ENCODE assay signal across 8 cellular contexts in the genomic region with DNA sequence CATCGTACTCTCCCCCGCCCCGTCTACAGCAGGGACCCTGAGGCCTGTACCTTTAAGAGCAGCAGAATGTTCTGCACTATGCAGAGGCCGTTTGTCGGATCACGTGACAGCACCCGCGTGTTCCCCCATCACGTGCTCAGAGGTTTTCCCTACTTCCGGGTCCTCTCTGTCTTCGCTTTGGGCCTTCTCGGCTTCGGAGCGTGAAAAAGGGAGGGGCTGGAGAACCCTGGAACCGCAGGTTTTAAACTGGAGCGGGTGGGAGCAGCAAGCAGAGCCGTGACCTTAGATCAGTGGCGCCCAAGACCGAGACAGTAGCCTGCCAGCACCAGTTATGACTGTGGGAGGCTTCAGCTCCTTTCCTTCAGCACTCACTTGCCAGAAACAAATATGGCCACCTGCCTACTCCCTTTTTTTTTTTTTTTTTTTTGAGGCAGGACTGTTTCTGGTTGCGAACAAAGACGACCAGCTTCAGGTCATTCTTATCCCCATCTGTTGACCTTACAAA. TPM values are rescaled to one million over a fixed set of nuclear protein-coding genes. Genes with fewer than 3 reads are reported as not detected.
DNase-seq lines count a peak whose midpoint lies in the region; TF ChIP-seq lines count a peak whose summit lies in the region.

Gene CLN3 (minus strand): TSS at position 105 of the 505 bp plus-strand sequence. CDS start 315 bp downstream, outside the sequence.

- H3K4me3 ChIP-seq in SK-N-SH (ENCODE audit: low read depth in 2 of 2, low read length in 1 of 2), result peak within 1 kb of the TSS; percentile 82 to 100

- WGBS in SK-N-SH (ENCODE audit: low lambda C conversion rate), result under 1% methylated on average over 17 of the region's 21 CpGs

- H3K36me3 Mint-ChIP-seq in HFFc6 (ENCODE audit: low read depth), result peaks cover 7% of the 10 kb centered on the region; the same call in 1 of the 2 replicates

- no peaks in the 10 kb centered on the region; a peak in 1 of 4 replicates for H3K4me1 ChIP-seq in SK-N-SH (ENCODE audit: control insufficient read depth in 1 of 2, insufficient read depth in 2 of 2, low read depth in 1 of 2, low read length in 1 of 2)

- H3K27ac ChIP-seq in SK-N-SH (ENCODE audit: low read depth in 2 of 2, low read length in 1 of 2) (peak within 1 kb of the TSS; percentile 95 to 97), substantia nigra (ENCODE audit: low read depth, low read length, poor library complexity, severe bottlenecking) (peak within 1 kb of the TSS; percentile 98)

- no peak for TF ChIP-seq RAD21 in SK-N-SH (IDR thresholded peaks at IDR 0.05; ENCODE audit: low read length)

- H3K27me3 ChIP-seq in SK-N-SH (ENCODE audit: insufficient read depth), result no peaks in the 10 kb centered on the region

- H3K9me3 ChIP-seq in SK-N-SH, result no peaks in the 10 kb centered on the region

- no peaks in the 10 kb centered on the region for H3K36me3 ChIP-seq in SK-N-SH (replicated peaks in 1 of 2; ENCODE audit: control insufficient read depth in 1 of 2, insufficient read depth in 2 of 2, low read length in 1 of 2)

- H3K4me3 Mint-ChIP-seq in HFFc6, result peak within 1 kb of the TSS; percentile 95

- H3K4me2 ChIP-seq in SK-N-SH, result peak within 1 kb of the TSS; percentile 97

- no peaks in the 10 kb centered on the region for H4K20me1 ChIP-seq in SK-N-SH (ENCODE audit: insufficient read depth)

- H3F3A ChIP-seq in SK-N-SH (replicated peaks; ENCODE audit: insufficient read depth), result no peaks in the 10 kb centered on the region

- peak within 1 kb of the TSS; percentile 100 for H3K27ac Mint-ChIP-seq in HFFc6

- no peaks in the 10 kb centered on the region for H3K9me3 Mint-ChIP-seq in HFFc6

- TF ChIP-seq CTCF in HFFc6 (IDR thresholded peaks at IDR 0.05), result no peak
- TF ChIP-seq CTCF in SK-N-SH (IDR thresholded peaks at IDR 0.05), result no peak

- CTCF ChIA-PET in SK-N-SH (lab: Yijun Ruan, JAX), result interaction anchor here (0.9 to 1.2 kb wide), 4 partner anchors 17 to 371 kb away, joined by 3 to 5 read pairs (median 3); no protein-coding TSS in a partner anchor

- peak within 1 kb of the TSS; percentile 100 for H2AFZ ChIP-seq in SK-N-SH (ENCODE audit: low read depth)

- POLR2A ChIA-PET in SK-N-SH (lab: Yijun Ruan, JAX), result interaction anchor here (0.6 to 1.4 kb wide), 6 partner anchors 11 to 237 kb away, joined by 3 to 5 read pairs (median 4); no protein-coding TSS in a partner anchor

- peak within 1 kb of the TSS; percentile 97 for H3K9ac ChIP-seq in SK-N-SH

- H3K4me1 Mint-ChIP-seq in HFFc6 (ENCODE audit: low read depth), result peaks cover 4% of the 10 kb centered on the region

- H3K27me3 Mint-ChIP-seq in HFFc6 (ENCODE audit: insufficient read depth), result peaks cover 11% of the 10 kb centered on the region

- H3K79me2 ChIP-seq in SK-N-SH (ENCODE audit: insufficient read depth), result peaks cover 7% of the 10 kb centered on the region; the same call in 1 of the 2 replicates

- DNase-seq in GM04503 (ENCODE audit: low read depth) (peak; percentile 77), HFFc6 (peak; percentile 92), NCI-H1092 (lab: John Stamatoyannopoulos, UW) (peak; percentile 90), SK-N-SH (peak; percentile 93), globus pallidus (ENCODE audit: low spot score) (peak; percentile 94), non-pigmented ciliary epithelial cell (ENCODE audit: low read depth) (peak; percentile 72), substantia nigra (lab: John Stamatoyannopoulos, UW) (peak; percentile 53 to 95 (median 88))
- peak; percentile 86 for DNase-seq in activated naive CD4-positive, alpha-beta T cell treated with anti-CD3 and anti-CD28 coated beads, Interleukin-2, amount 50 U/mL, for 16 hours

- TF ChIP-seq EP300 in SK-N-SH (IDR thresholded peaks at IDR 0.05; ENCODE audit: borderline replicate concordance in 1 of 2, low read depth in 1 of 2, low read length in 1 of 2), result no peak

- H3K9me2 ChIP-seq in SK-N-SH, result no peaks in the 10 kb centered on the region

TF ChIP-seq in SK-N-SH, 30 proteins besides CTCF, POLR2A, EP300 and RAD21:
- TF ChIP-seq MAX (IDR thresholded peaks at IDR 0.05; ENCODE audit: low read depth), result peak; percentile 91
- TF ChIP-seq, protein P1, sequence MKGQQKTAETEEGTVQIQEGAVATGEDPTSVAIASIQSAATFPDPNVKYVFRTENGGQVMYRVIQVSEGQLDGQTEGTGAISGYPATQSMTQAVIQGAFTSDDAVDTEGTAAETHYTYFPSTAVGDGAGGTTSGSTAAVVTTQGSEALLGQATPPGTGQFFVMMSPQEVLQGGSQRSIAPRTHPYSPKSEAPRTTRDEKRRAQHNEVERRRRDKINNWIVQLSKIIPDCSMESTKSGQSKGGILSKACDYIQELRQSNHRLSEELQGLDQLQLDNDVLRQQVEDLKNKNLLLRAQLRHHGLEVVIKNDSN (IDR thresholded peaks at IDR 0.05; ENCODE audit: borderline replicate concordance, low read depth), result peak; percentile 99
- peak; percentile 74 for TF ChIP-seq MXI1 (IDR thresholded peaks at IDR 0.05; ENCODE audit: low read depth, low read length)
- no peak for TF ChIP-seq RXRA (IDR thresholded peaks at IDR 0.05; ENCODE audit: borderline replicate concordance, low read depth)
- TF ChIP-seq TAF1 (IDR thresholded peaks at IDR 0.05; ENCODE audit: borderline replicate concordance, low read depth, low read length), result peak; percentile 31; the same call in 1 of the 2 replicates
- TF ChIP-seq POLR2AphosphoS5 (IDR thresholded peaks at IDR 0.05; ENCODE audit: low read depth, low read length), result peak; percentile 47; the same call in 1 of the 2 replicates
- TF ChIP-seq GABPA (IDR thresholded peaks at IDR 0.05; ENCODE audit: low read depth), result peak; percentile 68
- no peak for TF ChIP-seq RCOR1 (IDR thresholded peaks at IDR 0.05; ENCODE audit: low read length)
- peak; percentile 99 for TF ChIP-seq YY1 (IDR thresholded peaks at IDR 0.05; ENCODE audit: low read depth)
- peak; percentile 98 for TF ChIP-seq USF2 (IDR thresholded peaks at IDR 0.05; ENCODE audit: borderline replicate concordance, low read depth, low read length)
- no peak for TF ChIP-seq TEAD4 (IDR thresholded peaks at IDR 0.05; ENCODE audit: borderline replicate concordance, insufficient read depth)
- TF ChIP-seq FOSL2 (IDR thresholded peaks at IDR 0.05; ENCODE audit: borderline replicate concordance, low read depth), result no peak
- no peak for TF ChIP-seq CHD2 (IDR thresholded peaks at IDR 0.05; ENCODE audit: low read length, partially characterized antibody)
- no peak for TF ChIP-seq FOXM1 (IDR thresholded peaks at IDR 0.05; ENCODE audit: low read depth)
- TF ChIP-seq ELF1 (IDR thresholded peaks at IDR 0.05), result peak; percentile 99

RNA-seq across cellular contexts. Expression of gene CLN3, which starts in this region (rescaled TPM):
- 10 to 100 TPM; 17.7 to 29.3 (median 22.1) TPM for total RNA-seq in HFFc6 (2021; fragmentation: NEBNext Ultra II Directional; extraction: Animal tissue kit (Norgen Biotek cat#: 25700))
- 17.3 and 18.5 TPM in 2 replicates for polyA plus RNA-seq in SK-N-SH (2012; rRNA removed)
- polyA plus RNA-seq in SK-N-SH (2012; cell fraction: cytosol; rRNA removed), result 8.9 and 10.7 TPM in 2 replicates
- polyA plus RNA-seq in SK-N-SH (2012; cell fraction: nucleus; rRNA removed), result 40.3 and 48.1 TPM in 2 replicates

Comparison
In these comparisons a context has a peak if more than half of its experiments do, and no peak if none do; other contexts are left out.
1. Peak in every context shown above with its lines: DNase-seq, H3K4me3 ChIP-seq and H3K27ac ChIP-seq.